In the genomic region with DNA sequence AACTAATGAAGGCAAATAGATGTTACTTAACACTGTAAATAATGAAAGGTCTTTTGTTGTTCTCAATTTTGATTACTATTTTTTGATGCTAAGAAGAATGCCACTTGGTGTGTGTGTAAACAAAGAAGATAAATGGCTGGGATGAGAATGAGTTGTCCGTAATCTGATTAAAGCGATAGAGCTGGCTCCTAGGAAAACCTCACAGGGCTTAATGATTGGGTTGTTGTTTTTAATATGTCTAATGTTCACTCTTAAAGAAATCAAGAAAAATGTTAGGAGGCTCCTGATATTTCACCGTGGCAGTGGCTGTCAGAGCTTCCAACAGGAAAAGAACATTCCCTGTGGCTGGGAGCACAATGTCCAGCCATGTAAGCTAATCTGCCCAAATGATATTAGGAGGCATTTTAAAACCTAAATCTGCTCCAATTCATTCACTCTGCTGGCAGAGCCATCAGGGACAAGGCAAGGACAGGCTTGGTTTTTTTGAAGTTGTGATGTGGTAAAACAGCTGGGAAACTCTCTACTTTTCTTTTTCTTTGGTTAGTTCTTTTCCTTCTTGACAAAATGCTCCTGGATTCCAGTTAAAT, we compare ENCODE assay signal across 27 cellular contexts.
DNase-seq lines count a peak whose midpoint lies in the region; ATAC-seq, FAIRE-seq and TF ChIP-seq lines count a peak whose summit lies in the region.
"Had no signal": no experiment of that assay in that cellular context is flagged by ENCODE, and none has a peak within 500 bp of the region (broad histone marks: within the 10 kb centered on the region; RNA-seq: fewer than 3 reads in every experiment).

No MANE protein-coding gene starts in this region.

- CTCF ChIA-PET in activated CD8-positive, alpha-beta T cell treated with anti-CD3 and anti-CD28 coated beads for 36 hours (lab: Charles Lee), result no interaction called here

- H3K27ac ChIP-seq in VCaP (peak overlapping the region; percentile 93), neural progenitor cell (no peak overlapping the region)
- H3K27ac ChIP-seq: gastrocnemius medialis, skin epidermis, stomach, thyroid gland had no signal

- no peak for ATAC-seq in activated CD8-positive, alpha-beta T cell treated with anti-CD3 and anti-CD28 coated beads for 36 hours
- ATAC-seq: activated T-cell treated with anti-CD3 and anti-CD28 coated beads, Interleukin-2, amount 50 U/mL, for 4 hours; gastrocnemius medialis; left lobe of liver; Right ventricle myocardium inferior had no signal

- H3K9me3 ChIP-seq in neural progenitor cell (ENCODE audit: low read depth), result no peaks in the 10 kb centered on the region
- H3K9me3 ChIP-seq: gastrocnemius medialis, stomach, thyroid gland had no signal

- DNase-seq in NCI-H2107 treated with DMSO at 0.1 percent for 48 hours (lab: John Stamatoyannopoulos, UW; ENCODE audit: unreplicated experiment) (peak; percentile 54), NCI-H2107 (lab: John Stamatoyannopoulos, UW) (no peak), D721Med (ENCODE audit: insufficient read length, low spot score) (no peak), neural progenitor cell (ENCODE audit: low spot score) (no peak), RCC 7860 (ENCODE audit: low spot score) (no peak)
- no peak for DNase-seq in activated CD8-positive, alpha-beta T cell treated with anti-CD3 and anti-CD28 coated beads for 36 hours
- DNase-seq in activated effector memory CD4-positive, alpha-beta T cell treated with Interleukin-2 at 50 U/mL for 16 hours, result no peak
- DNase-seq: activated CD4-positive, alpha-beta T cell treated with anti-CD3 and anti-CD28 coated beads for 48 hours; activated naive CD4-positive, alpha-beta T cell; activated T-cell treated with anti-CD3 and anti-CD28 coated beads, Interleukin-2, amount 50 U/mL, for 4 hours; cerebellar nuclear complex; DND-41; gastrocnemius medialis; hypothalamus; immature natural killer cell; nucleus accumbens; stimulated activated CD8-positive, alpha-beta memory T cell treated with anti-CD3 and anti-CD28 coated beads, Interleukin-4, amount 100 ng/mL, for 48 hours; stomach; thyroid gland had no signal

- POLR2A ChIA-PET in activated CD8-positive, alpha-beta T cell treated with anti-CD3 and anti-CD28 coated beads for 36 hours (lab: Charles Lee), result interaction anchor here (1.4 kb wide), 1 partner anchor 17 kb away, joined by 3 read pairs; no protein-coding TSS in a partner anchor

- H3K4me1 ChIP-seq in neural progenitor cell, result peaks cover 20% of the 10 kb centered on the region
- H3K4me1 ChIP-seq: gastrocnemius medialis, stomach, thyroid gland had no signal

- TF ChIP-seq CTCF in D721Med (IDR thresholded peaks at IDR 0.05; ENCODE audit: insufficient read depth, missing control alignments) (no peak), VCaP (conservative IDR thresholded peaks at IDR 0.05) (no peak), neural progenitor cell (IDR thresholded peaks at IDR 0.05) (no peak)
- no peak for TF ChIP-seq CTCF in activated CD8-positive, alpha-beta T cell treated with anti-CD3 and anti-CD28 coated beads for 36 hours (IDR thresholded peaks at IDR 0.05)

- no peaks in the 10 kb centered on the region for H3K36me3 ChIP-seq in neural progenitor cell
- H3K36me3 ChIP-seq: gastrocnemius medialis, stomach, thyroid gland had no signal

- H3K27me3 Mint-ChIP-seq in neural progenitor cell (ENCODE audit: insufficient read depth, low read depth), result no peaks in the 10 kb centered on the region
- H3K27me3 Mint-ChIP-seq in activated CD8-positive, alpha-beta T cell treated with anti-CD3 and anti-CD28 coated beads for 36 hours, result peaks cover 25% of the 10 kb centered on the region

- peaks cover 14% of the 10 kb centered on the region for H3K4me1 Mint-ChIP-seq in neural progenitor cell
- no peaks in the 10 kb centered on the region for H3K4me1 Mint-ChIP-seq in activated CD8-positive, alpha-beta T cell treated with anti-CD3 and anti-CD28 coated beads for 36 hours (ENCODE audit: low read depth)
- H3K4me1 Mint-ChIP-seq: B cell, immature natural killer cell, memory B cell had no signal

- no peaks in the 10 kb centered on the region for H3K36me3 Mint-ChIP-seq in neural progenitor cell
- H3K36me3 Mint-ChIP-seq in activated CD8-positive, alpha-beta T cell treated with anti-CD3 and anti-CD28 coated beads for 36 hours (ENCODE audit: low read depth), result no peaks in the 10 kb centered on the region
- H3K36me3 Mint-ChIP-seq: IgD-negative memory B cell, immature natural killer cell, memory B cell had no signal

- no peaks in the 10 kb centered on the region for H3K79me2 ChIP-seq in neural progenitor cell (ENCODE audit: low read depth)

- peak overlapping the region; percentile 23 for H3K4me2 ChIP-seq in neural progenitor cell

- FAIRE-seq in D721Med (lab: Jason Lieb, UNC) (peak; percentile 93), RCC 7860 (lab: Jason Lieb, UNC) (no peak)
- FAIRE-seq: H54 had no signal

- H3K4me3 ChIP-seq in neural progenitor cell, result no peak overlapping the region
- H3K4me3 ChIP-seq: gastrocnemius medialis, skin epidermis, stomach, thyroid gland had no signal

- H2AFZ ChIP-seq in neural progenitor cell (replicated peaks), result peak overlapping the region; percentile 21

- H3K4me3 Mint-ChIP-seq in neural progenitor cell, result no peak overlapping the region
- no peak overlapping the region for H3K4me3 Mint-ChIP-seq in activated CD8-positive, alpha-beta T cell treated with anti-CD3 and anti-CD28 coated beads for 36 hours
- H3K4me3 Mint-ChIP-seq: activated T-cell treated with anti-CD3 and anti-CD28 coated beads, Interleukin-2, amount 50 U/mL, for 4 hours; B cell; IgD-negative memory B cell; immature natural killer cell; memory B cell had no signal

- no peaks in the 10 kb centered on the region for H3K9me3 Mint-ChIP-seq in neural progenitor cell
- H3K9me3 Mint-ChIP-seq in activated CD8-positive, alpha-beta T cell treated with anti-CD3 and anti-CD28 coated beads for 36 hours, result no peaks in the 10 kb centered on the region
- H3K9me3 Mint-ChIP-seq: activated T-cell treated with anti-CD3 and anti-CD28 coated beads, Interleukin-2, amount 50 U/mL, for 4 hours; IgD-negative memory B cell; immature natural killer cell; memory B cell had no signal

- no peak overlapping the region for H3K27ac Mint-ChIP-seq in neural progenitor cell
- H3K27ac Mint-ChIP-seq in activated CD8-positive, alpha-beta T cell treated with anti-CD3 and anti-CD28 coated beads for 36 hours, result no peak overlapping the region
- H3K27ac Mint-ChIP-seq: B cell, IgD-negative memory B cell, immature natural killer cell, memory B cell had no signal

- no peak overlapping the region for H3K9ac ChIP-seq in neural progenitor cell

- intact Hi-C loops in activated CD8-positive, alpha-beta T cell treated with anti-CD3 and anti-CD28 coated beads for 36 hours (cut with micrococcal nuclease), result no loop called here

- H4K20me1 ChIP-seq in neural progenitor cell (ENCODE audit: low read depth), result no peaks in the 10 kb centered on the region

- H3K27me3 ChIP-seq in neural progenitor cell, result no peaks in the 10 kb centered on the region
- H3K27me3 ChIP-seq: thyroid gland had no signal

- H3F3A ChIP-seq in neural progenitor cell (ENCODE audit: low read depth), result no peaks in the 10 kb centered on the region
